Comparison of ENCODE assay signal across 13 cellular contexts in genomic region chrX:19647731-19648588, GRCh38.
DNase-seq lines count a peak whose midpoint lies in the region; ATAC-seq and TF ChIP-seq lines count a peak whose summit lies in the region.
"Had no signal": no experiment of that assay in that cellular context is flagged by ENCODE, and none has a peak within 500 bp of the region (broad histone marks: within the 10 kb centered on the region; RNA-seq: fewer than 3 reads in every experiment).

No MANE protein-coding gene starts in this region.

- H3K27me3 ChIP-seq in ACC112 (ENCODE audit: insufficient read depth, low read length) (no peaks in the 10 kb centered on the region), upper lobe of left lung (no peaks in the 10 kb centered on the region), neuronal stem cell (ENCODE audit: control insufficient read depth in 3 of 3, insufficient read depth in 3 of 3, low read depth in 1 of 3, low read length in 3 of 3) (no peaks in the 10 kb centered on the region)

- no peaks in the 10 kb centered on the region for H3K79me1 ChIP-seq in neuronal stem cell (ENCODE audit: low read depth, low read length)

- H3K4me1 ChIP-seq in ACC112 (ENCODE audit: control insufficient read depth, insufficient read depth, low read length, unreplicated experiment) (peaks cover 33% of the 10 kb centered on the region), upper lobe of left lung (no peaks in the 10 kb centered on the region), neuronal stem cell (ENCODE audit: control insufficient read depth in 2 of 2, insufficient read depth in 1 of 2, low read depth in 1 of 2, low read length in 2 of 2) (no peaks in the 10 kb centered on the region)
- H3K4me1 ChIP-seq: lower lobe of right lung had no signal

- H2AFZ ChIP-seq in ACC112 (ENCODE audit: low read length, unreplicated experiment) (no peak overlapping the region), neuronal stem cell (ENCODE audit: low read length) (no peak overlapping the region)

- no peak overlapping the region for H3K4me3 ChIP-seq in ACC112 (ENCODE audit: low read depth, low read length)
- H3K4me3 ChIP-seq in fibroblast of mammary gland (ENCODE audit: control insufficient read depth, low read depth, low read length), result no peak overlapping the region
- no peak overlapping the region for H3K4me3 ChIP-seq in upper lobe of left lung
- H3K4me3 ChIP-seq in neuronal stem cell (ENCODE audit: low read length in 2 of 2), result no peak overlapping the region
- H3K4me3 ChIP-seq: lower lobe of right lung had no signal

- intact Hi-C loops in activated CD8-positive, alpha-beta T cell treated with anti-CD3 and anti-CD28 coated beads for 36 hours (cut with micrococcal nuclease), result no loop called here

- peak; percentile 71 for ATAC-seq in activated CD8-positive, alpha-beta T cell treated with anti-CD3 and anti-CD28 coated beads for 36 hours
- no peak for ATAC-seq in upper lobe of left lung (ENCODE audit: low FRiP score in 2 of 2)
- ATAC-seq: lower lobe of right lung had no signal

- POLR2A ChIA-PET in activated CD8-positive, alpha-beta T cell treated with anti-CD3 and anti-CD28 coated beads for 36 hours (lab: Charles Lee), result no interaction called here

- H3K4me2 ChIP-seq in neuronal stem cell (ENCODE audit: insufficient read depth, low read length, poor library complexity, severe bottlenecking), result no peak overlapping the region

- no peak overlapping the region for H2BK120ac ChIP-seq in neuronal stem cell (ENCODE audit: low read depth, low read length)

- no peak overlapping the region for H3K9ac ChIP-seq in neuronal stem cell (ENCODE audit: low read depth, low read length, poor library complexity)

- no peak overlapping the region for H2BK5ac ChIP-seq in neuronal stem cell (ENCODE audit: low read length)

- peak; percentile 28 for DNase-seq in ELR (ENCODE audit: low read depth)
- DNase-seq in activated CD8-positive, alpha-beta T cell treated with anti-CD3 and anti-CD28 coated beads for 36 hours, result no peak
- peak; percentile 74 for DNase-seq in fibroblast of mammary gland (ENCODE audit: low read depth)
- DNase-seq in upper lobe of left lung, result no peak
- DNase-seq in NCI-H2196 treated with DMSO at 0.1 percent for 48 hours (lab: John Stamatoyannopoulos, UW; ENCODE audit: unreplicated experiment), result no peak
- DNase-seq in stimulated activated CD4-positive, alpha-beta T cell treated with anti-CD3 and anti-CD28 coated beads, Interleukin-4, amount 100 ng/mL, for 24 hours, result no peak
- no peak for DNase-seq in neuronal stem cell (ENCODE audit: low spot score)
- DNase-seq: aorta, lower lobe of right lung, NCI-H146, NCI-H748 treated with DMSO at 0.1 percent for 48 hours, posterior cingulate gyrus had no signal

- no peak for TF ChIP-seq POLR2A in upper lobe of left lung (IDR thresholded peaks at IDR 0.05)

- H3K36me3 Mint-ChIP-seq in activated CD8-positive, alpha-beta T cell treated with anti-CD3 and anti-CD28 coated beads for 36 hours (ENCODE audit: low read depth), result peaks cover 35% of the 10 kb centered on the region

- H3K14ac ChIP-seq in neuronal stem cell (ENCODE audit: low read length), result no peak overlapping the region

- no peak overlapping the region for H4K91ac ChIP-seq in neuronal stem cell (ENCODE audit: low read depth, low read length, poor library complexity)

- H3K36me3 ChIP-seq in ACC112 (ENCODE audit: insufficient read depth, low read length) (peaks cover 16% of the 10 kb centered on the region; the same call in 1 of the 2 replicates), upper lobe of left lung (no peaks in the 10 kb centered on the region), neuronal stem cell (replicated peaks in 1 of 2; ENCODE audit: control insufficient read depth in 2 of 2, insufficient read depth in 2 of 2, low read length in 2 of 2) (no peaks in the 10 kb centered on the region)

- H3K18ac ChIP-seq in neuronal stem cell (ENCODE audit: low read length), result no peak overlapping the region

- TF ChIP-seq CTCF in activated CD8-positive, alpha-beta T cell treated with anti-CD3 and anti-CD28 coated beads for 36 hours (IDR thresholded peaks at IDR 0.05), result no peak
- no peak for TF ChIP-seq CTCF in fibroblast of mammary gland (conservative IDR thresholded peaks at IDR 0.05; ENCODE audit: control insufficient read depth, insufficient read depth, low read depth, low read length)
- no peak for TF ChIP-seq CTCF in upper lobe of left lung (IDR thresholded peaks at IDR 0.05)

- no peaks in the 10 kb centered on the region for H3K27me3 Mint-ChIP-seq in activated CD8-positive, alpha-beta T cell treated with anti-CD3 and anti-CD28 coated beads for 36 hours

- no peak overlapping the region for H3K4ac ChIP-seq in neuronal stem cell (ENCODE audit: low read length)

- peaks cover 90% of the 10 kb centered on the region for H3K79me2 ChIP-seq in ACC112 (ENCODE audit: control insufficient read depth, insufficient read depth, low read length, unreplicated experiment)

- CTCF ChIA-PET in activated CD8-positive, alpha-beta T cell treated with anti-CD3 and anti-CD28 coated beads for 36 hours (lab: Charles Lee), result no interaction called here

- no peak overlapping the region for H4K8ac ChIP-seq in neuronal stem cell (ENCODE audit: low read depth, low read length)

- H3K27ac Mint-ChIP-seq in activated CD8-positive, alpha-beta T cell treated with anti-CD3 and anti-CD28 coated beads for 36 hours, result peak overlapping the region; percentile 86

- H3K9me3 ChIP-seq in upper lobe of left lung (no peaks in the 10 kb centered on the region), neuronal stem cell (replicated peaks in 1 of 2; ENCODE audit: control insufficient read depth in 2 of 2, insufficient read depth in 1 of 2, low read depth in 1 of 2, low read length in 2 of 2) (no peaks in the 10 kb centered on the region)
- H3K9me3 ChIP-seq: lower lobe of right lung had no signal

- H3K4me3 Mint-ChIP-seq in activated CD8-positive, alpha-beta T cell treated with anti-CD3 and anti-CD28 coated beads for 36 hours, result no peak overlapping the region

- peaks cover 55% of the 10 kb centered on the region for H3K4me1 Mint-ChIP-seq in activated CD8-positive, alpha-beta T cell treated with anti-CD3 and anti-CD28 coated beads for 36 hours (ENCODE audit: low read depth)

- no peak overlapping the region for H2AK5ac ChIP-seq in neuronal stem cell (ENCODE audit: low read depth, low read length)

- no peak overlapping the region for H2BK12ac ChIP-seq in neuronal stem cell (ENCODE audit: low read length)

- H3K9me3 Mint-ChIP-seq in activated CD8-positive, alpha-beta T cell treated with anti-CD3 and anti-CD28 coated beads for 36 hours, result no peaks in the 10 kb centered on the region

- TF ChIP-seq EP300 in upper lobe of left lung (IDR thresholded peaks at IDR 0.05), result no peak

- no peak overlapping the region for H2BK15ac ChIP-seq in neuronal stem cell (ENCODE audit: low read length)

- 65 to 82% methylated on average over 1 of the region's 1 CpG for WGBS in upper lobe of left lung, 2 donors
- no CpG with 5 or more reads among the region's 1 CpG for WGBS in neuronal stem cell (ENCODE audit: extremely low coverage in 2 of 2, insufficient read length in 2 of 2, insufficient replicate concordance in 1 of 2), 2 donors

- no peak overlapping the region for H3K23ac ChIP-seq in neuronal stem cell (ENCODE audit: low read depth, low read length, poor library complexity)

- H3K27ac ChIP-seq in ACC112 (ENCODE audit: low read depth, low read length), result peak overlapping the region; percentile 92
- no peak overlapping the region for H3K27ac ChIP-seq in upper lobe of left lung
- H3K27ac ChIP-seq in neuronal stem cell (replicated peaks; ENCODE audit: low read length), result no peak overlapping the region
- H3K27ac ChIP-seq: lower lobe of right lung had no signal

Comparison
In these comparisons a context has a peak if more than half of its experiments do, and no peak if none do; other contexts are left out.
1. DNase-seq: peak in ELR (single experiment) and fibroblast of mammary gland (single experiment); none in activated CD8-positive, alpha-beta T cell treated with anti-CD3 and anti-CD28 coated beads for 36 hours (single experiment), upper lobe of left lung (0 of 2), NCI-H2196 treated with DMSO at 0.1 percent for 48 hours (single experiment), stimulated activated CD4-positive, alpha-beta T cell treated with anti-CD3 and anti-CD28 coated beads, Interleukin-4, amount 100 ng/mL, for 24 hours (single experiment) and neuronal stem cell (single experiment).